ENCODE assay signal across 8 cellular contexts in genomic region chr19:4967738-4968461, GRCh38. TPM values are rescaled to one million over a fixed set of nuclear protein-coding genes. Genes with fewer than 3 reads are reported as not detected.
DNase-seq lines count a peak whose midpoint lies in the region; ATAC-seq and TF ChIP-seq lines count a peak whose summit lies in the region.

No MANE protein-coding gene starts in this region.

- H3K4me3 ChIP-seq in WI38 (ENCODE audit: low read depth, low read length) (peak overlapping the region; percentile 41), iPS-18c (ENCODE audit: insufficient read depth, low read depth, low read length) (peak overlapping the region; percentile 5; the same call in 1 of the 2 replicates), transverse colon (peak overlapping the region in 3 of 4 donors; percentile 17 to 67 (median 40)), adrenal gland (peak overlapping the region in 1 of 4 donors; percentile 4)

- no peak for DNase-seq in activated naive CD4-positive, alpha-beta T cell treated with anti-CD3 and anti-CD28 coated beads, Interleukin-2, amount 10 ng/mL, durations not matched to agents 7 days and 5 days
- no peak for DNase-seq in activated naive CD4-positive, alpha-beta T cell treated with anti-CD3 and anti-CD28 coated beads, Interleukin-2, amount 50 U/mL, for 16 hours
- DNase-seq in transverse colon (no peak), RKO (ENCODE audit: low spot score) (no peak), adrenal gland (no peak)

- H3K36me3 Mint-ChIP-seq in activated naive CD4-positive, alpha-beta T cell treated with anti-CD3 and anti-CD28 coated beads, Interleukin-2, amount 10 ng/mL, durations not matched to agents 7 days and 5 days, result peaks cover 30% of the 10 kb centered on the region

- peak overlapping the region; percentile 44 to 73 (median 49) for H3K27ac ChIP-seq in transverse colon
- H3K27ac ChIP-seq in adrenal gland, result peak overlapping the region in 2 of 5 donors; percentile 7 to 54

- H3K4me1 ChIP-seq in transverse colon (peaks cover 5 to 39% (median 32%) of the 10 kb centered on the region in 4 donors), adrenal gland (replicated peaks in 1 of 2) (peaks cover 31 to 33% of the 10 kb centered on the region in 2 donors)

- H3K9me3 ChIP-seq in iPS-18c (ENCODE audit: control insufficient read depth, insufficient read depth, low read length) (no peaks in the 10 kb centered on the region), transverse colon (no peaks in the 10 kb centered on the region), adrenal gland (replicated peaks in 1 of 3) (no peaks in the 10 kb centered on the region)

- no peaks in the 10 kb centered on the region for H3K36me3 ChIP-seq in transverse colon
- no peaks in the 10 kb centered on the region for H3K36me3 ChIP-seq in adrenal gland (replicated peaks in 1 of 2)

- no peak for ATAC-seq in HG03039 (IDR thresholded peaks at IDR 0.05; ENCODE audit: unreplicated experiment)

- WGBS in transverse colon (ENCODE audit: low coverage in 1 of 2), 2 donors, result 40 to 66% methylated on average over 3 to 16 of the region's 16 CpGs
- 70 to 77% (median 73%) methylated on average over 10 to 16 of the region's 16 CpGs for WGBS in adrenal gland, 4 donors

- intact Hi-C loops in transverse colon (cut with DNase I; ENCODE audit: low total_unique reads), result no loop called here
- intact Hi-C loops in adrenal gland (cut with DNase I), result no loop called here

- CTCF ChIA-PET in activated naive CD4-positive, alpha-beta T cell treated with anti-CD3 and anti-CD28 coated beads, Interleukin-2, amount 10 ng/mL, durations not matched to agents 7 days and 5 days (lab: Charles Lee), result interaction anchor here (0.6 to 1.0 kb wide), 2 partner anchors 51 to 56 kb away, joined by 3 read pairs; no protein-coding TSS in a partner anchor

- in situ Hi-C loops in transverse colon (cut with MboI; ENCODE audit: low pct_ligation_motif_present in 1 of 4, low pct_unique_long_range_greater_than_20kb in 1 of 4, low sequenced_read_pairs in 3 of 4), result no loop called here

- TF ChIP-seq EP300 in transverse colon (IDR thresholded peaks at IDR 0.05; ENCODE audit: low read depth), result no peak

- peak overlapping the region; percentile 77 for H3K4me3 Mint-ChIP-seq in activated naive CD4-positive, alpha-beta T cell treated with anti-CD3 and anti-CD28 coated beads, Interleukin-2, amount 10 ng/mL, durations not matched to agents 7 days and 5 days

- H3K27me3 Mint-ChIP-seq in activated naive CD4-positive, alpha-beta T cell treated with anti-CD3 and anti-CD28 coated beads, Interleukin-2, amount 10 ng/mL, durations not matched to agents 7 days and 5 days, result no peaks in the 10 kb centered on the region

- no peaks in the 10 kb centered on the region for H3K9me3 Mint-ChIP-seq in activated naive CD4-positive, alpha-beta T cell treated with anti-CD3 and anti-CD28 coated beads, Interleukin-2, amount 10 ng/mL, durations not matched to agents 7 days and 5 days

- TF ChIP-seq POLR2A in transverse colon (IDR thresholded peaks at IDR 0.05), result no peak
- no peak for TF ChIP-seq POLR2A in adrenal gland (IDR thresholded peaks at IDR 0.05)

- no peaks in the 10 kb centered on the region for H3K27me3 ChIP-seq in transverse colon
- H3K27me3 ChIP-seq in adrenal gland, result no peaks in the 10 kb centered on the region

- H3K4me1 Mint-ChIP-seq in activated naive CD4-positive, alpha-beta T cell treated with anti-CD3 and anti-CD28 coated beads, Interleukin-2, amount 10 ng/mL, durations not matched to agents 7 days and 5 days, result peaks cover 37% of the 10 kb centered on the region

- TF ChIP-seq CTCF in WI38 (IDR thresholded peaks at IDR 0.05; ENCODE audit: low read depth, low read length) (no peak), transverse colon (IDR thresholded peaks at IDR 0.05) (no peak), adrenal gland (IDR thresholded peaks at IDR 0.05) (no peak)

- H3K27ac Mint-ChIP-seq in activated naive CD4-positive, alpha-beta T cell treated with anti-CD3 and anti-CD28 coated beads, Interleukin-2, amount 10 ng/mL, durations not matched to agents 7 days and 5 days, result peak overlapping the region; percentile 94

RNA-seq across cellular contexts. Expression of gene KDM4B, which starts 1.0 kb away (rescaled TPM):
- total RNA-seq in transverse colon (10 to 100 TPM; 26.6 to 84.2 (median 39.9) TPM), adrenal gland (10 to 100 TPM; 30.4 to 65.1 (median 48.5) TPM)
- 10 to 100 TPM; 11.4 to 46.6 (median 23.5) TPM for polyA plus RNA-seq in adrenal gland

RNA-seq across cellular contexts. Expression of gene UHRF1, which starts 58.6 kb away (rescaled TPM):
- total RNA-seq in transverse colon (10 to 100 TPM in 2 of 4 donors, 1 to 10 TPM in 2; 2.9 to 41.2 (median 12.0) TPM), adrenal gland (1 to 10 TPM in 5 of 8 donors, under 1 TPM in 3; 0.87 to 2.6 (median 1.2) TPM)
- 1 to 10 TPM in 1 of 3 donors, under 1 TPM in 2; 0.56 to 1.2 (median 0.88) TPM for polyA plus RNA-seq in adrenal gland
